Comparison of ENCODE assay signal across 13 cellular contexts in the genomic region with DNA sequence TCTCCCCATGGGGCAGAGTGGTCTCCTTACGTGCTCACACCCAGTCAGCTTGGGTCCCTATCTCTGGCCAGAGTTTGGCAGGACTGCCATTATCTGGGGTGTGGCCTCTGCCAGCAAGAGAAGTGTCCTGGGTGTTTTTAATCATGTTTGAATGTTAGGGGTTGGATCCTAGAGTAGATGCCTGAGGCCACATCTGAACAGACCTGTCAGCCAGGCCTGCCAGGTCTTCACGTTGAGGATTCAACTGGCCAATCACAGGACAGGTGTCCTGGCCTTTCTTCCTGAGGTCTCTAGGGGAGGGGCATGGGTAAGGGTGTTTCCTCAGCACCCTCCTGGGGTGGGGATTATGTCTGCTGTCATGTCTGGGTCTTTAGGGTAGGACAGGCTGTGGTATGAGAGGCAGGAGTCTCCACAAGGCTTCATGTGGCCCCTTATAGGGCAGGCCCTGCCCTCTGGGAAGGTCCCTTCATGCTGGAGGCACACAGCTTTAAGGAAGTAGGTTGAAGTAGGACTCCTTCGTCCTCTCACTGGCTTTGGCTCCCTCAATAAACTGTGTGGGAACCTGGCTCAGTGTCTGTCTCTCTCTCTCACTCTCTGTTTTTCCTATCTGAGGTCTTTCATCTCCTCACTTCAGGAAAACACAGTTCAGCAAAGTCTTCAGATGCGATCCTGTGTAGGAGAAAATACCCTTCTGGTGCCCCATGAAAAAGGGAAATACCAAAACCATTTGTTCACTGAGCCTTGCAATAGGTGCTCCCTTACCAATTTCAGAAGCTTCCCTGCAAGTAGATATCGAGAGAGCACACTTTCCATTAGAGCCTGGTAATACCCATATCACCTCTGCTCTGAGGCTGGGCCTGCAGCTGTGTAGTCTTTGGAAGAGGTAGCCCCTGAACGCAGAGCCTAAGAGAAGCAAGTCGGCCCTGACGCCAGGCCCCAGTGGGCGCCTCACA. TPM values are rescaled to one million over a fixed set of nuclear protein-coding genes. Genes with fewer than 3 reads are reported as not detected.
DNase-seq lines count a peak whose midpoint lies in the region; ATAC-seq, FAIRE-seq and TF ChIP-seq lines count a peak whose summit lies in the region.
"Had no signal": no experiment of that assay in that cellular context is flagged by ENCODE, and none has a peak within 500 bp of the region (broad histone marks: within the 10 kb centered on the region; RNA-seq: fewer than 3 reads in every experiment).

No MANE protein-coding gene starts in this region.

- 0 out of 2 replicates have a peak overlapping the region, but pooled peaks have one; percentile 29 for H3K27ac ChIP-seq in 22Rv1
- H3K27ac ChIP-seq in GM12878 (ENCODE audit: control insufficient read depth, insufficient read depth), result peak overlapping the region; percentile 78
- H3K27ac ChIP-seq: coronary artery, foreskin keratinocyte, ovary had no signal

- H4K20me1 ChIP-seq in GM12878 (ENCODE audit: control insufficient read depth, insufficient read depth), result no peaks in the 10 kb centered on the region

- TF ChIP-seq RAD21 in GM12878 (IDR thresholded peaks at IDR 0.05; ENCODE audit: insufficient read depth, low read depth, low read length), result no peak

- RAD21 ChIA-PET in GM12878 (lab: Charles Lee; ENCODE audit: unreplicated experiment), result interaction anchor here (0.9 to 2.1 kb wide), 8 partner anchors 9 to 119 kb away, joined by 3 to 14 read pairs (median 3); partner anchors contain the start of genes DCAF11, IRF9, NRL and PSME1

- no peaks in the 10 kb centered on the region for H3K79me2 ChIP-seq in GM12878 (ENCODE audit: control insufficient read depth, insufficient read depth, low read length)

- H3K4me2 ChIP-seq in GM12878 (ENCODE audit: control insufficient read depth, insufficient read depth), result peak overlapping the region; percentile 46

- intact Hi-C loops in GM12878 (cut with micrococcal nuclease; ENCODE audit: unreplicated experiment), result no loop called here
- intact Hi-C loops in lower leg skin (cut with DNase I; ENCODE audit: low total_unique reads), result no loop called here

- in situ Hi-C loops in GM12878 (cut with MboI), result loop anchor here (25.0 kb wide), 1 partner anchor 811 kb away; the partner anchor contains the start of genes BCL2L2, PABPN1 and PPP1R3E

- peaks cover 10 to 13% of the 10 kb centered on the region in 2 experiments for H3K36me3 ChIP-seq in GM12878 (ENCODE audit: control insufficient read depth in 2 of 2, insufficient read depth in 2 of 2, low read length in 1 of 2)

- CTCF ChIA-PET in GM12878 (lab: Yijun Ruan, JAX), result interaction anchor here (0.7 to 2.0 kb wide), 6 partner anchors 9 to 186 kb away, joined by 3 to 9 read pairs (median 4); partner anchors contain the start of genes DCAF11, IRF9 and NRL

- TF ChIP-seq EP300 in GM12878 (IDR thresholded peaks at IDR 0.05; ENCODE audit: borderline replicate concordance in 1 of 2, control insufficient read depth in 1 of 2, low read depth in 2 of 2, low read length in 2 of 2), result no peak

- DNase-seq in GM12878 (ENCODE audit: low read depth, low spot score), result no peak
- no peak for DNase-seq in activated effector memory CD4-positive, alpha-beta T cell treated with Interleukin-2 at 50 U/mL for 16 hours
- no peak for DNase-seq in ecto neural progenitor cell (ENCODE audit: low spot score)
- DNase-seq in lower leg skin (ENCODE audit: low spot score in 2 of 2), result no peak
- DNase-seq: foreskin keratinocyte; left cardiac atrium; stimulated activated CD4-positive, alpha-beta T cell treated with anti-CD3 and anti-CD28 coated beads, Interleukin-2, amount 100 ng/mL, for 24 hours had no signal

- 26% methylated on average over 9 of the region's 9 CpGs for WGBS in GM12878 (ENCODE audit: insufficient coverage, insufficient replicate concordance, low lambda C conversion rate, missing lambda C conversion rate)
- 70 to 82% methylated on average over 9 of the region's 9 CpGs for WGBS in lower leg skin, 2 donors

- H3K4me3 ChIP-seq in GM12878, result no peak overlapping the region
- no peak overlapping the region for H3K4me3 ChIP-seq in lower leg skin (ENCODE audit: low read depth, poor library complexity, severe bottlenecking)
- H3K4me3 ChIP-seq: coronary artery, ovary had no signal

- H3K9ac ChIP-seq in GM12878 (ENCODE audit: control insufficient read depth, insufficient read depth, low read length), result peak overlapping the region; percentile 46; the same call in 1 of the 2 replicates

- ATAC-seq in GM18873 (IDR thresholded peaks at IDR 0.05; ENCODE audit: low FRiP score, unreplicated experiment) (peak; percentile 51), HG02973 (IDR thresholded peaks at IDR 0.05; ENCODE audit: unreplicated experiment) (peak; percentile 54), GM12878 (peak; percentile 92), GM18511 (IDR thresholded peaks at IDR 0.05; ENCODE audit: unreplicated experiment) (no peak)
- ATAC-seq: foreskin keratinocyte, left cardiac atrium had no signal

- FAIRE-seq in GM12878 (lab: Jason Lieb, UNC), result peak; percentile 65

- POLR2A ChIA-PET in GM12878 (lab: Charles Lee), result interaction anchor here (1.0 to 17.1 kb wide), 6 partner anchors 8 to 123 kb away, joined by 3 to 276 read pairs (median 8); partner anchors contain the start of genes DCAF11, EMC9, FITM1 and NRL

- SMC1A ChIA-PET in GM12878 (lab: Charles Lee; ENCODE audit: uncharacterized antibody, unreplicated experiment), result interaction anchor here (0.8 to 6.1 kb wide), 8 partner anchors 8 to 38 kb away, joined by 3 to 47 read pairs (median 6); partner anchors contain the start of genes DCAF11, IRF9, NRL and PSME1

- no peaks in the 10 kb centered on the region for H3K27me3 ChIP-seq in GM12878 (replicated peaks in 1 of 2; ENCODE audit: control insufficient read depth in 2 of 2, insufficient read depth in 2 of 2, low read length in 1 of 2)
- H3K27me3 ChIP-seq: foreskin keratinocyte, ovary had no signal

- no TSS peak for BruUV-seq in GM12878 (replicated peaks; lab: Mats Ljungman, UMichigan)

- peaks cover 25% of the 10 kb centered on the region for H3K4me1 ChIP-seq in GM12878 (ENCODE audit: control insufficient read depth, insufficient read depth, low read length)
- H3K4me1 ChIP-seq: foreskin keratinocyte had no signal

- TF ChIP-seq POLR2A in GM12878 (IDR thresholded peaks at IDR 0.05; ENCODE audit: low read depth, low read length), result peak; percentile 43; the same call in 1 of the 2 replicates
- no peak for TF ChIP-seq POLR2A in lower leg skin (IDR thresholded peaks at IDR 0.05)

- peak overlapping the region; percentile 59 for H2AFZ ChIP-seq in GM12878 (ENCODE audit: control insufficient read depth, low read depth, low read length)

- no peak for TF ChIP-seq CTCF in 22Rv1 (IDR thresholded peaks at IDR 0.05)
- TF ChIP-seq CTCF in GM12878 (IDR thresholded peaks at IDR 0.05 in 2 of 3, conservative IDR thresholded peaks at IDR 0.05 in 1 of 3; ENCODE audit: control insufficient read depth in 2 of 3, extremely low read depth in 1 of 3, insufficient read depth in 1 of 3, low read depth in 3 of 3, low read length in 3 of 3), result no peak
- no peak for TF ChIP-seq CTCF in lower leg skin (IDR thresholded peaks at IDR 0.05)

- no peaks in the 10 kb centered on the region for H3K9me3 ChIP-seq in GM12878 (replicated peaks; ENCODE audit: control insufficient read depth, insufficient read depth, low read length)
- H3K9me3 ChIP-seq: ovary had no signal

RNA-seq across cellular contexts. Expression of gene FITM1, which starts 6.7 kb away (rescaled TPM):
- 1.5 and 1.8 TPM in 2 replicates for total RNA-seq in GM12878 (2013; cell fraction: nucleolus; rRNA removed)
- total RNA-seq in GM12878 (2014; rRNA removed) (1.9 and 2.0 TPM in 2 replicates), GM12878 (2014; rRNA removed; fragmentation: Illumina TruSeq; extraction: Trizol) (0.18 and 0.27 TPM in 2 replicates), GM12878 (2021) (0.64 TPM in 2 replicates), lower leg skin (1 to 10 TPM in 2 of 4 donors, under 1 TPM in 1, not detected in 1; 0.61 to 1.3 (median 1.0) TPM)
- polyA plus RNA-seq in GM12878 (2011; ENCODE audit: low read depth), result not detected
- polyA plus RNA-seq in GM12878 (2011; rRNA removed) (0.09 and 0.49 TPM in 2 replicates), GM12878 (2014; fragmentation: Illumina TruSeq; extraction: Trizol) (0.28 TPM in 1 of 2 replicates, not detected in the other), GM12878 (2014; fragmentation: Nextera tagmentation; extraction: Ambion mirVana) (under 1 TPM in 1 of 2 experiments, not detected in 1; 0.11 TPM), GM12878 (2014; rRNA removed) (0.76 and 1.3 TPM in 2 replicates), GM12878 (2016; fragmentation: Nextera tagmentation; extraction: Ambion mirVana) (under 1 TPM in 1 of 2 experiments, not detected in 1; 0.42 TPM)
- 0.67 and 0.97 TPM in 2 replicates for polyA plus RNA-seq in GM12878 (2011; cell fraction: cytosol; rRNA removed)
- 2.8 and 3.5 TPM in 2 replicates for polyA plus RNA-seq in GM12878 (2011; cell fraction: nucleus; rRNA removed)
- polyA plus RNA-seq in GM12878 (2012), result 0.30 and 0.38 TPM in 2 replicates
- 0.66 and 0.82 TPM in 2 replicates for polyA minus RNA-seq in GM12878 (2011; rRNA and poly(A)+ RNA removed)
- polyA minus RNA-seq in GM12878 (2011; cell fraction: cytosol; rRNA and poly(A)+ RNA removed), result 1.6 TPM in 1 of 2 replicates, not detected in the other
- 0.60 and 1.3 TPM in 2 replicates for polyA minus RNA-seq in GM12878 (2011; cell fraction: nucleus; rRNA and poly(A)+ RNA removed)

RNA-seq across cellular contexts. Expression of gene NRL, which starts 9.0 kb away (rescaled TPM):
- total RNA-seq in GM12878 (2013; cell fraction: nucleolus; rRNA removed), result 2.2 and 3.3 TPM in 2 replicates
- 2.1 and 4.4 TPM in 2 replicates for total RNA-seq in GM12878 (2014; rRNA removed)
- 1.0 and 1.3 TPM in 2 replicates for total RNA-seq in GM12878 (2014; rRNA removed; fragmentation: Illumina TruSeq; extraction: Trizol)
- 2.2 and 2.5 TPM in 2 replicates for total RNA-seq in GM12878 (2021)
- polyA plus RNA-seq in GM12878 (2011; ENCODE audit: low read depth), result 0.55 TPM
- 2.1 and 2.2 TPM in 2 replicates for polyA plus RNA-seq in GM12878 (2011; rRNA removed)
- polyA plus RNA-seq in GM12878 (2011; cell fraction: cytosol; rRNA removed), result 3.3 and 4.8 TPM in 2 replicates
- polyA plus RNA-seq in GM12878 (2011; cell fraction: nucleus; rRNA removed), result 3.3 and 3.5 TPM in 2 replicates
- polyA plus RNA-seq in GM12878 (2012), result 1.2 and 1.5 TPM in 2 replicates
- polyA plus RNA-seq in GM12878 (2014; fragmentation: Illumina TruSeq; extraction: Trizol), result 0.63 and 0.76 TPM in 2 replicates
- under 1 TPM; 0.11 to 0.13 TPM for polyA plus RNA-seq in GM12878 (2014; fragmentation: Nextera tagmentation; extraction: Ambion mirVana)
- 2.5 and 2.9 TPM in 2 replicates for polyA plus RNA-seq in GM12878 (2014; rRNA removed)
- polyA plus RNA-seq in GM12878 (2016; fragmentation: Nextera tagmentation; extraction: Ambion mirVana), result 1 to 10 TPM; 2.2 to 2.7 TPM
- 2.4 and 2.7 TPM in 2 replicates for polyA minus RNA-seq in GM12878 (2011; rRNA and poly(A)+ RNA removed)
- polyA minus RNA-seq in GM12878 (2011; cell fraction: cytosol; rRNA and poly(A)+ RNA removed), result 0.94 and 1.3 TPM in 2 replicates
- 3.9 and 7.0 TPM in 2 replicates for polyA minus RNA-seq in GM12878 (2011; cell fraction: nucleus; rRNA and poly(A)+ RNA removed)
- 1 to 10 TPM in 2 of 4 donors, under 1 TPM in 1, not detected in 1; 0.52 to 2.4 (median 2.2) TPM for total RNA-seq in lower leg skin

RNA-seq across cellular contexts. Expression of gene DCAF11, which starts 9.2 kb away (rescaled TPM):
- total RNA-seq in GM12878 (2013; cell fraction: nucleolus; rRNA removed), result 47.6 and 50.6 TPM in 2 replicates
- 90.1 and 91.2 TPM in 2 replicates for total RNA-seq in GM12878 (2014; rRNA removed)
- total RNA-seq in GM12878 (2014; rRNA removed; fragmentation: Illumina TruSeq; extraction: Trizol), result 57.5 and 59.0 TPM in 2 replicates
- total RNA-seq in GM12878 (2021), result 66.3 and 69.2 TPM in 2 replicates
- 28.7 TPM for polyA plus RNA-seq in GM12878 (2011; ENCODE audit: low read depth)
- polyA plus RNA-seq in GM12878 (2011; rRNA removed), result 51.4 and 76.7 TPM in 2 replicates
- polyA plus RNA-seq in GM12878 (2011; cell fraction: cytosol; rRNA removed), result 97.2 and 106 TPM in 2 replicates
- polyA plus RNA-seq in GM12878 (2011; cell fraction: nucleus; rRNA removed), result 90.8 and 100 TPM in 2 replicates
- polyA plus RNA-seq in GM12878 (2012), result 43.1 and 49.8 TPM in 2 replicates
- 50.9 and 72.0 TPM in 2 replicates for polyA plus RNA-seq in GM12878 (2014; fragmentation: Illumina TruSeq; extraction: Trizol)
- polyA plus RNA-seq in GM12878 (2014; fragmentation: Nextera tagmentation; extraction: Ambion mirVana), result 10 to 100 TPM; 13.4 to 16.4 TPM
- 73.2 and 76.8 TPM in 2 replicates for polyA plus RNA-seq in GM12878 (2014; rRNA removed)
- 10 to 100 TPM; 62.8 to 71.1 TPM for polyA plus RNA-seq in GM12878 (2016; fragmentation: Nextera tagmentation; extraction: Ambion mirVana)
- 73.1 and 98.4 TPM in 2 replicates for polyA minus RNA-seq in GM12878 (2011; rRNA and poly(A)+ RNA removed)
- 27.5 and 32.6 TPM in 2 replicates for polyA minus RNA-seq in GM12878 (2011; cell fraction: cytosol; rRNA and poly(A)+ RNA removed)
- 38.4 and 43.4 TPM in 2 replicates for polyA minus RNA-seq in GM12878 (2011; cell fraction: nucleus; rRNA and poly(A)+ RNA removed)
- total RNA-seq in lower leg skin, result 100 to 1,000 TPM in 1 of 4 donors, 10 to 100 TPM in 3; 53.3 to 134 (median 64.3) TPM

RNA-seq across cellular contexts. Expression of gene PSME1, which starts 12.3 kb away (rescaled TPM):
- 40.4 and 42.8 TPM in 2 replicates for total RNA-seq in GM12878 (2013; cell fraction: nucleolus; rRNA removed)
- total RNA-seq in GM12878 (2014; rRNA removed) (324 and 373 TPM in 2 replicates), GM12878 (2014; rRNA removed; fragmentation: Illumina TruSeq; extraction: Trizol) (367 and 377 TPM in 2 replicates), GM12878 (2021) (396 and 402 TPM in 2 replicates), lower leg skin (100 to 1,000 TPM in 3 of 4 donors, 10 to 100 TPM in 1; 81.3 to 125 (median 114) TPM)
- polyA plus RNA-seq in GM12878 (2011; ENCODE audit: low read depth), result 326 TPM
- polyA plus RNA-seq in GM12878 (2011; rRNA removed) (138 and 250 TPM in 2 replicates), GM12878 (2014; fragmentation: Illumina TruSeq; extraction: Trizol) (354 and 428 TPM in 2 replicates), GM12878 (2014; fragmentation: Nextera tagmentation; extraction: Ambion mirVana) (1,000 to 10,000 TPM; 1,299 to 1,378 TPM), GM12878 (2014; rRNA removed) (248 and 257 TPM in 2 replicates), GM12878 (2016; fragmentation: Nextera tagmentation; extraction: Ambion mirVana) (100 to 1,000 TPM; 769 to 810 TPM)
- polyA plus RNA-seq in GM12878 (2011; cell fraction: cytosol; rRNA removed), result 172 and 216 TPM in 2 replicates
- polyA plus RNA-seq in GM12878 (2011; cell fraction: nucleus; rRNA removed), result 219 and 223 TPM in 2 replicates
- 245 and 328 TPM in 2 replicates for polyA plus RNA-seq in GM12878 (2012)
- polyA minus RNA-seq in GM12878 (2011; rRNA and poly(A)+ RNA removed), result 55.2 and 65.8 TPM in 2 replicates
- 41.1 and 46.6 TPM in 2 replicates for polyA minus RNA-seq in GM12878 (2011; cell fraction: cytosol; rRNA and poly(A)+ RNA removed)
- 32.4 and 34.8 TPM in 2 replicates for polyA minus RNA-seq in GM12878 (2011; cell fraction: nucleus; rRNA and poly(A)+ RNA removed)

RNA-seq across cellular contexts. Expression of gene EMC9, which starts 17.6 kb away (rescaled TPM):
- 25.2 and 28.8 TPM in 2 replicates for total RNA-seq in GM12878 (2013; cell fraction: nucleolus; rRNA removed)
- 39.5 and 42.6 TPM in 2 replicates for total RNA-seq in GM12878 (2014; rRNA removed)
- total RNA-seq in GM12878 (2014; rRNA removed; fragmentation: Illumina TruSeq; extraction: Trizol), result 15.8 and 20.2 TPM in 2 replicates
- 40.9 and 45.7 TPM in 2 replicates for total RNA-seq in GM12878 (2021)
- polyA plus RNA-seq in GM12878 (2011; ENCODE audit: low read depth), result 14.2 TPM
- polyA plus RNA-seq in GM12878 (2011; rRNA removed), result 11.6 and 18.1 TPM in 2 replicates
- polyA plus RNA-seq in GM12878 (2011; cell fraction: cytosol; rRNA removed), result 26.8 and 41.6 TPM in 2 replicates
- 89.7 and 93.0 TPM in 2 replicates for polyA plus RNA-seq in GM12878 (2011; cell fraction: nucleus; rRNA removed)
- 32.5 and 36.2 TPM in 2 replicates for polyA plus RNA-seq in GM12878 (2012)
- 10.6 and 15.3 TPM in 2 replicates for polyA plus RNA-seq in GM12878 (2014; fragmentation: Illumina TruSeq; extraction: Trizol)
- polyA plus RNA-seq in GM12878 (2014; fragmentation: Nextera tagmentation; extraction: Ambion mirVana), result 10 to 100 TPM; 15.5 to 17.8 TPM
- 44.7 and 46.2 TPM in 2 replicates for polyA plus RNA-seq in GM12878 (2014; rRNA removed)
- polyA plus RNA-seq in GM12878 (2016; fragmentation: Nextera tagmentation; extraction: Ambion mirVana), result 10 to 100 TPM; 51.0 to 60.5 TPM
- 18.3 and 23.2 TPM in 2 replicates for polyA minus RNA-seq in GM12878 (2011; rRNA and poly(A)+ RNA removed)
- 6.7 and 11.8 TPM in 2 replicates for polyA minus RNA-seq in GM12878 (2011; cell fraction: cytosol; rRNA and poly(A)+ RNA removed)
- 22.5 and 30.4 TPM in 2 replicates for polyA minus RNA-seq in GM12878 (2011; cell fraction: nucleus; rRNA and poly(A)+ RNA removed)
- total RNA-seq in lower leg skin, result 10 to 100 TPM; 13.3 to 21.8 (median 20.6) TPM
